Comparison of ENCODE assay signal across 29 cellular contexts in genomic region chr1:57461405-57461804, GRCh38. TPM values are rescaled to one million over a fixed set of nuclear protein-coding genes. Genes with fewer than 3 reads are reported as not detected.
DNase-seq lines count a peak whose midpoint lies in the region; ATAC-seq, FAIRE-seq and TF ChIP-seq lines count a peak whose summit lies in the region.
"Had no signal": no experiment of that assay in that cellular context is flagged by ENCODE, and none has a peak within 500 bp of the region (broad histone marks: within the 10 kb centered on the region; RNA-seq: fewer than 3 reads in every experiment).

No MANE protein-coding gene starts in this region.

- no peak overlapping the region for H2AFZ ChIP-seq in HepG2 (ENCODE audit: low read length)

- peak; percentile 2 for DNase-seq in HepG2 (ENCODE audit: low spot score)
- no peak for DNase-seq in right lobe of liver
- DNase-seq in osteocyte (ENCODE audit: extremely low spot score, unreplicated experiment), result no peak
- DNase-seq in hypothalamus (lab: John Stamatoyannopoulos, UW), result no peak
- DNase-seq in GDM1 (lab: John Stamatoyannopoulos, UW), result no peak
- no peak for DNase-seq in activated CD8-positive, alpha-beta T cell treated with anti-CD3 and anti-CD28 coated beads for 36 hours
- DNase-seq: 8988T; ACHN; BE2C; CD8-positive, alpha-beta memory T cell; DMS 273 treated with DMSO at 0.1 percent for 48 hours; DMS79; MV-4-11; NCI-H1105; NCI-H146; NCI-H1930; NCI-H2107; NCI-H526 treated with DMSO at 0.1 percent for 48 hours; PC-3 had no signal

- TF ChIP-seq EP300 in HepG2 (IDR thresholded peaks at IDR 0.05; ENCODE audit: low read depth in 2 of 2, low read length in 2 of 2) (no peak), HepG2 (CRISPR knock-in tag; IDR thresholded peaks at IDR 0.05; ENCODE audit: borderline replicate concordance) (no peak)

- H3K36me3 ChIP-seq in HepG2 (replicated peaks in 1 of 2; ENCODE audit: control insufficient read depth in 1 of 2, insufficient read depth in 2 of 2, low read length in 2 of 2) (no peaks in the 10 kb centered on the region), right lobe of liver (no peaks in the 10 kb centered on the region), liver (ENCODE audit: control insufficient read depth in 4 of 4, insufficient read depth in 3 of 4, low read depth in 1 of 4, low read length in 3 of 4) (no peaks in the 10 kb centered on the region)
- H3K36me3 ChIP-seq: BE2C had no signal

- ATAC-seq in HepG2 (no peak), right lobe of liver (no peak)
- no peak for ATAC-seq in activated CD8-positive, alpha-beta T cell treated with anti-CD3 and anti-CD28 coated beads for 36 hours
- ATAC-seq: K562, PC-3 had no signal

- peak overlapping the region; percentile 14; the same call in 1 of the 2 replicates for H3K4me2 ChIP-seq in HepG2 (ENCODE audit: low read depth, low read length)

- H3K9me3 ChIP-seq in HepG2 (ENCODE audit: low read length) (no peaks in the 10 kb centered on the region), right lobe of liver (no peaks in the 10 kb centered on the region), liver (ENCODE audit: control insufficient read depth in 4 of 4, low read length in 3 of 4) (peaks cover 0 to 7% (median 0%) of the 10 kb centered on the region in 4 donors)
- H3K9me3 ChIP-seq: BE2C had no signal

- peak overlapping the region; percentile 5 for H3K27ac Mint-ChIP-seq in osteocyte (ENCODE audit: unreplicated experiment)
- H3K27ac Mint-ChIP-seq in activated CD8-positive, alpha-beta T cell treated with anti-CD3 and anti-CD28 coated beads for 36 hours, result no peak overlapping the region
- H3K27ac Mint-ChIP-seq: CD14-positive monocyte; CD8-positive, alpha-beta memory T cell had no signal

- peaks cover 6% of the 10 kb centered on the region for H3K27me3 Mint-ChIP-seq in osteocyte (ENCODE audit: unreplicated experiment)
- peaks cover 9% of the 10 kb centered on the region for H3K27me3 Mint-ChIP-seq in activated CD8-positive, alpha-beta T cell treated with anti-CD3 and anti-CD28 coated beads for 36 hours

- no peak for TF ChIP-seq RAD21 in HepG2 (CRISPR knock-in tag; IDR thresholded peaks at IDR 0.05)
- TF ChIP-seq RAD21 in liver (IDR thresholded peaks at IDR 0.05), result no peak

- TF ChIP-seq CTCF in HepG2 (CRISPR knock-in tag; IDR thresholded peaks at IDR 0.05) (no peak), right lobe of liver (IDR thresholded peaks at IDR 0.05) (no peak), VCaP (conservative IDR thresholded peaks at IDR 0.05) (no peak), liver (IDR thresholded peaks at IDR 0.05; ENCODE audit: low read depth, low read length, missing input control) (no peak), osteocyte (IDR thresholded peaks at IDR 0.05) (no peak)
- TF ChIP-seq CTCF in activated CD8-positive, alpha-beta T cell treated with anti-CD3 and anti-CD28 coated beads for 36 hours (IDR thresholded peaks at IDR 0.05), result no peak

- peaks cover 44% of the 10 kb centered on the region for H3K4me1 ChIP-seq in HepG2 (ENCODE audit: insufficient read depth, low read length)
- no peaks in the 10 kb centered on the region for H3K4me1 ChIP-seq in right lobe of liver
- no peaks in the 10 kb centered on the region for H3K4me1 ChIP-seq in liver (ENCODE audit: control insufficient read depth in 4 of 4, insufficient read depth in 4 of 4, low read length in 3 of 4)
- H3K4me1 ChIP-seq: BE2C had no signal

- peaks cover 6% of the 10 kb centered on the region for H3K36me3 Mint-ChIP-seq in osteocyte (ENCODE audit: unreplicated experiment)
- no peaks in the 10 kb centered on the region for H3K36me3 Mint-ChIP-seq in activated CD8-positive, alpha-beta T cell treated with anti-CD3 and anti-CD28 coated beads for 36 hours (ENCODE audit: low read depth)
- H3K36me3 Mint-ChIP-seq: CD14-positive monocyte had no signal

- intact Hi-C loops in HepG2 (cut with micrococcal nuclease; ENCODE audit: unreplicated experiment), result no loop called here
- intact Hi-C loops in right lobe of liver (cut with DNase I), result no loop called here
- intact Hi-C loops in activated CD8-positive, alpha-beta T cell treated with anti-CD3 and anti-CD28 coated beads for 36 hours (cut with micrococcal nuclease), result no loop called here

- in situ Hi-C loops in HepG2 (cut with HindIII; ENCODE audit: extremely low pct_ligation_motif_present, low pct_unique_long_range_greater_than_20kb), result no loop called here

- peaks cover 24% of the 10 kb centered on the region for H3K4me1 Mint-ChIP-seq in osteocyte (ENCODE audit: unreplicated experiment)
- H3K4me1 Mint-ChIP-seq in activated CD8-positive, alpha-beta T cell treated with anti-CD3 and anti-CD28 coated beads for 36 hours (ENCODE audit: low read depth), result no peaks in the 10 kb centered on the region
- H3K4me1 Mint-ChIP-seq: CD14-positive monocyte; CD8-positive, alpha-beta memory T cell had no signal

- TF ChIP-seq POLR2A in HepG2 (IDR thresholded peaks at IDR 0.05; ENCODE audit: insufficient read depth in 1 of 2, low read depth in 2 of 2, low read length in 2 of 2) (no peak), right lobe of liver (IDR thresholded peaks at IDR 0.05) (no peak)

- BruUV-seq in HepG2 (replicated peaks; lab: Mats Ljungman, UMichigan), result no TSS peak

- POLR2A ChIA-PET in HepG2 (lab: Yijun Ruan, JAX), result no interaction called here
- POLR2A ChIA-PET in activated CD8-positive, alpha-beta T cell treated with anti-CD3 and anti-CD28 coated beads for 36 hours (lab: Charles Lee), result no interaction called here

- CTCF ChIA-PET in HepG2 (lab: Yijun Ruan, JAX; ENCODE audit: low intra/inter-chr PET ratio, low total read pairs), result no interaction called here
- CTCF ChIA-PET in activated CD8-positive, alpha-beta T cell treated with anti-CD3 and anti-CD28 coated beads for 36 hours (lab: Charles Lee), result no interaction called here

- H3K4me3 ChIP-seq in HepG2 (replicated peaks in 1 of 3; ENCODE audit: insufficient read depth in 1 of 3, low read depth in 2 of 3, low read length in 3 of 3) (no peak overlapping the region), right lobe of liver (no peak overlapping the region), liver (ENCODE audit: low read depth in 1 of 3, low read length in 3 of 3) (no peak overlapping the region)
- H3K4me3 ChIP-seq: K562 had no signal

- no peak overlapping the region for H3K9ac ChIP-seq in HepG2 (ENCODE audit: insufficient read depth, low read depth, low read length)
- no peak overlapping the region for H3K9ac ChIP-seq in liver (ENCODE audit: low read depth in 1 of 2, low read length in 2 of 2)

- H3K4me3 Mint-ChIP-seq in osteocyte (ENCODE audit: unreplicated experiment), result no peak overlapping the region
- no peak overlapping the region for H3K4me3 Mint-ChIP-seq in activated CD8-positive, alpha-beta T cell treated with anti-CD3 and anti-CD28 coated beads for 36 hours
- H3K4me3 Mint-ChIP-seq: CD14-positive monocyte; CD8-positive, alpha-beta memory T cell had no signal

- WGBS in HepG2 (ENCODE audit: low lambda C conversion rate), result 17% methylated on average over 2 of the region's 2 CpGs
- 41% methylated on average over 2 of the region's 2 CpGs for WGBS in right lobe of liver (ENCODE audit: insufficient coverage, low coverage, low lambda C conversion rate, missing lambda C conversion rate)
- 65% methylated on average over 2 of the region's 2 CpGs for WGBS in liver

- peaks cover 7% of the 10 kb centered on the region for H3K9me3 Mint-ChIP-seq in osteocyte (ENCODE audit: unreplicated experiment)
- peaks cover 5% of the 10 kb centered on the region for H3K9me3 Mint-ChIP-seq in activated CD8-positive, alpha-beta T cell treated with anti-CD3 and anti-CD28 coated beads for 36 hours

- no peaks in the 10 kb centered on the region for H3K79me2 ChIP-seq in HepG2 (ENCODE audit: insufficient read depth, low read length)

- FAIRE-seq in HepG2 (lab: Jason Lieb, UNC), result no peak
- FAIRE-seq: GM12892, H54, K562 had no signal

- H4K20me1 ChIP-seq in HepG2 (ENCODE audit: insufficient read depth, low read length), result no peaks in the 10 kb centered on the region

- H3K27me3 ChIP-seq in HepG2 (ENCODE audit: control insufficient read depth in 1 of 2, insufficient read depth in 2 of 2, low read length in 2 of 2) (peaks cover 0 to 10% of the 10 kb centered on the region in 2 experiments; a peak in 1 of 5 replicates), right lobe of liver (no peaks in the 10 kb centered on the region), liver (ENCODE audit: control insufficient read depth in 4 of 4, insufficient read depth in 4 of 4, low read length in 3 of 4) (no peaks in the 10 kb centered on the region)
- H3K27me3 ChIP-seq: BE2C had no signal

- H3K27ac ChIP-seq in HepG2 (ENCODE audit: extremely low read length, insufficient read depth, low read length) (no peak overlapping the region), right lobe of liver (no peak overlapping the region), VCaP (peak overlapping the region; percentile 88), liver (ENCODE audit: low read depth in 1 of 2, low read length in 2 of 2) (no peak overlapping the region)
- H3K27ac ChIP-seq: HL-60 had no signal

RNA-seq across cellular contexts. Expression of gene DAB1, which starts 37.5 kb away (rescaled TPM):
- 0.08 and 0.13 TPM in 2 replicates for total RNA-seq in HepG2 (2016; rRNA removed; fragmentation: Illumina TruSeq; extraction: Trizol)
- 0.53 TPM in 1 of 2 replicates, not detected in the other for total RNA-seq in HepG2 (2016; cell fraction: cytosol; rRNA removed; fragmentation: Illumina TruSeq; extraction: Trizol; ENCODE audit: low read depth)
- 0.19 TPM in 1 of 2 replicates, not detected in the other for total RNA-seq in HepG2 (2016; cell fraction: insoluble cytoplasmic fraction; rRNA removed; fragmentation: Illumina TruSeq; extraction: Trizol)
- 0.10 and 0.37 TPM in 2 replicates for total RNA-seq in HepG2 (2016; cell fraction: membrane; rRNA removed; fragmentation: Illumina TruSeq; extraction: Trizol)
- total RNA-seq in HepG2 (2016; cell fraction: nucleus; rRNA removed; fragmentation: Illumina TruSeq; extraction: Trizol), result not detected in 2 replicates
- 0.03 and 0.04 TPM in 2 replicates for polyA plus RNA-seq in HepG2 (2011; rRNA removed)
- polyA plus RNA-seq in HepG2 (2011; cell fraction: cytosol; rRNA removed), result 0.01 TPM in 2 replicates
- polyA plus RNA-seq in HepG2 (2011; cell fraction: nucleus; rRNA removed), result 0.03 and 0.06 TPM in 2 replicates
- polyA plus RNA-seq in HepG2 (2012), result 0.09 and 0.16 TPM in 2 replicates
- polyA plus RNA-seq in HepG2 (2016; cell fraction: cytosol; fragmentation: Illumina TruSeq; extraction: Trizol; ENCODE audit: low read depth), result 0.37 and 0.38 TPM in 2 replicates
- 0.43 TPM in 1 of 2 replicates, not detected in the other for polyA plus RNA-seq in HepG2 (2016; cell fraction: insoluble cytoplasmic fraction; fragmentation: Illumina TruSeq; extraction: Trizol; ENCODE audit: low read depth)
- polyA plus RNA-seq in HepG2 (2016; cell fraction: membrane; fragmentation: Illumina TruSeq; extraction: Trizol; ENCODE audit: low read depth), result 0.12 and 0.39 TPM in 2 replicates
- 0.08 TPM in 1 of 2 replicates, not detected in the other for polyA plus RNA-seq in HepG2 (2016; cell fraction: nucleus; fragmentation: Illumina TruSeq; extraction: Trizol; ENCODE audit: insufficient read depth, low read depth)
- not detected in 2 replicates for polyA minus RNA-seq in HepG2 (2011; rRNA and poly(A)+ RNA removed; ENCODE audit: low replicate concordance)
- polyA minus RNA-seq in HepG2 (2011; cell fraction: cytosol; rRNA and poly(A)+ RNA removed), result not detected in 2 replicates
- polyA minus RNA-seq in HepG2 (2011; cell fraction: nucleus; rRNA and poly(A)+ RNA removed), result 0.26 and 0.75 TPM in 2 replicates
- total RNA-seq in right lobe of liver, result 1 to 10 TPM in 4 of 6 experiments, under 1 TPM in 2; 0.76 to 1.9 (median 1.1) TPM
- 1 to 10 TPM; 1.0 to 1.7 TPM for total RNA-seq in liver
- polyA plus RNA-seq in liver, result 1 to 10 TPM in 1 of 2 donors, under 1 TPM in 1; 0.54 to 1.4 TPM
- total RNA-seq in osteocyte, result 0.21 and 0.27 TPM in 2 replicates
- not detected for total RNA-seq in activated CD8-positive, alpha-beta T cell treated with anti-CD3 and anti-CD28 coated beads for 36 hours
- total RNA-seq: HT-29, K562, LHCN-M2, MCF 10A, PC-3 had no signal
- polyA plus RNA-seq: CD14-positive monocyte, K562 had no signal
